In the genomic region with DNA sequence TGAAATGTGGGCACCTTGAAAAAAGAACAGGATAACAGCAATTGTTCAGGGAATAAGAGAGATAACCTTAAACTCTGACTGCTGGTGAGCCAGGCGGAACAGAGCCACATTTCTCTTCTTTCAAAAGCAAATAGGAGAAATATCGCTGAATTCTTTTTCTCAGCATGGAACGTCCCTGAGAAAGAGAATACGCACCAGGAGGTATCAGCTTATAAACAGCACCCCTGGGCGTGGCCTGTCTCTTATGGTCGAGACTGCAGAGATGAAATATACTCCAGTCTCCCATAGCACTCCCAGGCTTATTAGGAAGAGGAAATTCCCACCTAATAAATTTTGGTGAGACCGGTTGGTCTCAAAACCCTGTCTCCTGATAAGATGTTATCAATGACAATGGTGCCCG, we compare ENCODE assay signal across 6 cellular contexts. TPM values are rescaled to one million over a fixed set of nuclear protein-coding genes. Genes with fewer than 3 reads are reported as not detected.
"Had no signal": no experiment of that assay in that cellular context is flagged by ENCODE, and none has a peak within 500 bp of the region (broad histone marks: within the 10 kb centered on the region; RNA-seq: fewer than 3 reads in every experiment).

No MANE protein-coding gene starts in this region.

RNA-seq across cellular contexts. Expression of a gene that starts 5.1 kb away (rescaled TPM):
- polyA plus RNA-seq: IgD-negative memory B cell had no signal

RNA-seq across cellular contexts. Expression of a gene that starts 10.8 kb away (rescaled TPM):
- total RNA-seq: GM23248 had no signal
- polyA plus RNA-seq: HepG2 had no signal

RNA-seq across cellular contexts. Expression of a gene that starts 24.0 kb away (rescaled TPM):
- total RNA-seq: H7, HepG2 had no signal
- polyA plus RNA-seq: HepG2, IgD-negative memory B cell had no signal

RNA-seq across cellular contexts. Expression of a gene that starts 49.4 kb away (rescaled TPM):
- total RNA-seq: GM23248, H4, H7, HT-29 had no signal
- polyA plus RNA-seq: GM23248, IgD-negative memory B cell had no signal
